In genomic region chr3:141386080-141386594, GRCh38 we compare ENCODE assay signal across 11 cellular contexts. TPM values are rescaled to one million over a fixed set of nuclear protein-coding genes. Genes with fewer than 3 reads are reported as not detected.
A peak's percentile ranks its signal among the peaks of the same experiment; 100 is the strongest.
DNase-seq lines count a peak whose midpoint lies in the region; FAIRE-seq and TF ChIP-seq lines count a peak whose summit lies in the region.
"Had no signal": no experiment of that assay in that cellular context is flagged by ENCODE, and none has a peak within 500 bp of the region (broad histone marks: within the 10 kb centered on the region; RNA-seq: fewer than 3 reads in every experiment).

No MANE protein-coding gene starts in this region.

- no peaks in the 10 kb centered on the region for H3K36me3 ChIP-seq in keratinocyte (ENCODE audit: control insufficient read depth in 2 of 2, extremely low read depth in 1 of 2, insufficient read depth in 2 of 2, low read length in 2 of 2)
- H3K36me3 ChIP-seq in tibial nerve = peaks cover 0 to 5% (median 0%) of the 10 kb centered on the region in 3 donors

- TF ChIP-seq CTCF in keratinocyte (optimal IDR thresholded peaks at IDR 0.05 in 1 of 3, IDR thresholded peaks at IDR 0.05 in 1 of 3, conservative IDR thresholded peaks at IDR 0.05 in 1 of 3; ENCODE audit: extremely low read depth in 1 of 3, insufficient read depth in 2 of 3, low read length in 3 of 3) (no peak), tibial nerve (IDR thresholded peaks at IDR 0.05) (no peak), progenitor cell of endocrine pancreas (IDR thresholded peaks at IDR 0.05; ENCODE audit: unreplicated experiment) (no peak)

- peaks cover 61% of the 10 kb centered on the region for H3K4me1 ChIP-seq in keratinocyte (ENCODE audit: control insufficient read depth, extremely low read depth, insufficient read depth, low read length)
- peaks cover 0 to 44% (median 6%) of the 10 kb centered on the region in 4 donors for H3K4me1 ChIP-seq in tibial nerve

- no peak for FAIRE-seq in keratinocyte (lab: Jason Lieb, UNC)

- peak overlapping the region; percentile 50 for H3K4me3 Mint-ChIP-seq in activated T-cell treated with anti-CD3 and anti-CD28 coated beads, Interleukin-2, amount 50 U/mL, for 24 hours
- peak overlapping the region; percentile 63 for H3K4me3 Mint-ChIP-seq in activated CD4-positive, alpha-beta memory T cell treated with anti-CD3 and anti-CD28 coated beads, Interleukin-2, amount 10 ng/mL, durations not matched to agents 7 days and 5 days
- H3K4me3 Mint-ChIP-seq in progenitor cell of endocrine pancreas (ENCODE audit: low read depth) = no peak overlapping the region
- H3K4me3 Mint-ChIP-seq: activated naive CD8-positive, alpha-beta T cell had no signal

- peak overlapping the region; percentile 92 for H3K4me2 ChIP-seq in keratinocyte (ENCODE audit: control insufficient read depth, extremely low read depth, insufficient read depth, low read depth, low read length)

- dilution Hi-C loops in keratinocyte (cut with MboI; ENCODE audit: extremely low pct_ligation_motif_present, low sequenced_read_pairs) = no loop called here

- H3K36me3 Mint-ChIP-seq in activated T-cell treated with anti-CD3 and anti-CD28 coated beads, Interleukin-2, amount 50 U/mL, for 24 hours (ENCODE audit: low read depth) = no peaks in the 10 kb centered on the region
- peaks cover under 1% of the 10 kb centered on the region for H3K36me3 Mint-ChIP-seq in activated CD4-positive, alpha-beta memory T cell treated with anti-CD3 and anti-CD28 coated beads, Interleukin-2, amount 10 ng/mL, durations not matched to agents 7 days and 5 days (ENCODE audit: low read depth)
- peaks cover 1% of the 10 kb centered on the region for H3K36me3 Mint-ChIP-seq in progenitor cell of endocrine pancreas (ENCODE audit: insufficient read depth)

- POLR2A ChIA-PET in activated CD4-positive, alpha-beta memory T cell treated with anti-CD3 and anti-CD28 coated beads, Interleukin-2, amount 10 ng/mL, durations not matched to agents 7 days and 5 days (lab: Charles Lee) = interaction anchor here (0.9 to 18.6 kb wide), 9 partner anchors 9 to 101 kb away, joined by 3 to 320 read pairs (median 11); partner anchors contain the start of genes RASA2 and ZBTB38

- 37 to 52% methylated on average over 6 of the region's 6 CpGs for WGBS in tibial nerve, 2 donors

- no peaks in the 10 kb centered on the region for H3K9me3 Mint-ChIP-seq in activated T-cell treated with anti-CD3 and anti-CD28 coated beads, Interleukin-2, amount 50 U/mL, for 24 hours
- H3K9me3 Mint-ChIP-seq in activated CD4-positive, alpha-beta memory T cell treated with anti-CD3 and anti-CD28 coated beads, Interleukin-2, amount 10 ng/mL, durations not matched to agents 7 days and 5 days = no peaks in the 10 kb centered on the region
- no peaks in the 10 kb centered on the region for H3K9me3 Mint-ChIP-seq in progenitor cell of endocrine pancreas (ENCODE audit: low read depth)

- H2AFZ ChIP-seq in keratinocyte (ENCODE audit: control insufficient read depth, low read length) = peak overlapping the region; percentile 85

- H3K9me3 ChIP-seq in keratinocyte (ENCODE audit: control insufficient read depth, low read depth, low read length) = no peaks in the 10 kb centered on the region
- H3K9me3 ChIP-seq in tibial nerve = no peaks in the 10 kb centered on the region
- H3K9me3 ChIP-seq: gastrocnemius medialis had no signal

- H3K9ac ChIP-seq in keratinocyte (ENCODE audit: control insufficient read depth, extremely low read depth, insufficient read depth, low read length) = peak overlapping the region; percentile 48

- no peaks in the 10 kb centered on the region for H3K9me1 ChIP-seq in keratinocyte (ENCODE audit: control insufficient read depth, extremely low read depth, insufficient read depth, low read length)

- H3K27ac ChIP-seq in keratinocyte (ENCODE audit: control insufficient read depth, insufficient read depth, low read length) = peak overlapping the region; percentile 77
- peak overlapping the region in 3 of 4 donors; percentile 42 to 72 (median 63) for H3K27ac ChIP-seq in tibial nerve
- H3K27ac ChIP-seq: gastrocnemius medialis had no signal

- H3K4me3 ChIP-seq in keratinocyte (ENCODE audit: control insufficient read depth in 2 of 3, extremely low read depth in 1 of 3, insufficient read depth in 2 of 3, low read depth in 1 of 3, low read length in 3 of 3) (peak overlapping the region; percentile 8 to 71 (median 69)), tibial nerve (peak overlapping the region in 2 of 4 donors; percentile 4 to 11)

- CTCF ChIA-PET in activated CD4-positive, alpha-beta memory T cell treated with anti-CD3 and anti-CD28 coated beads, Interleukin-2, amount 10 ng/mL, durations not matched to agents 7 days and 5 days (lab: Charles Lee) = interaction anchor here (0.6 to 2.9 kb wide), 11 partner anchors 11 to 154 kb away, joined by 3 to 12 read pairs (median 4); partner anchors contain the start of gene PXYLP1

- no peak overlapping the region for H3K27ac Mint-ChIP-seq in activated T-cell treated with anti-CD3 and anti-CD28 coated beads, Interleukin-2, amount 50 U/mL, for 24 hours
- peak overlapping the region; percentile 65 for H3K27ac Mint-ChIP-seq in activated CD4-positive, alpha-beta memory T cell treated with anti-CD3 and anti-CD28 coated beads, Interleukin-2, amount 10 ng/mL, durations not matched to agents 7 days and 5 days
- H3K27ac Mint-ChIP-seq in progenitor cell of endocrine pancreas = no peak overlapping the region
- H3K27ac Mint-ChIP-seq: activated naive CD8-positive, alpha-beta T cell; naive thymus-derived CD4-positive, alpha-beta T cell had no signal

- TF ChIP-seq POLR2A in tibial nerve (IDR thresholded peaks at IDR 0.05) = no peak

- no peak for TF ChIP-seq EP300 in tibial nerve (IDR thresholded peaks at IDR 0.05)

- H3K4me1 Mint-ChIP-seq in activated T-cell treated with anti-CD3 and anti-CD28 coated beads, Interleukin-2, amount 50 U/mL, for 24 hours (ENCODE audit: low read depth) = peaks cover 13% of the 10 kb centered on the region
- peaks cover 35% of the 10 kb centered on the region for H3K4me1 Mint-ChIP-seq in activated CD4-positive, alpha-beta memory T cell treated with anti-CD3 and anti-CD28 coated beads, Interleukin-2, amount 10 ng/mL, durations not matched to agents 7 days and 5 days
- H3K4me1 Mint-ChIP-seq in progenitor cell of endocrine pancreas (ENCODE audit: low read depth) = peaks cover 22% of the 10 kb centered on the region

- H3K79me2 ChIP-seq in keratinocyte (ENCODE audit: control insufficient read depth, insufficient read depth, low read length) = no peaks in the 10 kb centered on the region

- H3K27me3 Mint-ChIP-seq in activated T-cell treated with anti-CD3 and anti-CD28 coated beads, Interleukin-2, amount 50 U/mL, for 24 hours = no peaks in the 10 kb centered on the region
- H3K27me3 Mint-ChIP-seq in activated CD4-positive, alpha-beta memory T cell treated with anti-CD3 and anti-CD28 coated beads, Interleukin-2, amount 10 ng/mL, durations not matched to agents 7 days and 5 days = no peaks in the 10 kb centered on the region
- H3K27me3 Mint-ChIP-seq in progenitor cell of endocrine pancreas = no peaks in the 10 kb centered on the region

- H3K27me3 ChIP-seq in keratinocyte (ENCODE audit: control insufficient read depth, extremely low read depth, insufficient read depth, low read length) (no peaks in the 10 kb centered on the region), tibial nerve (no peaks in the 10 kb centered on the region)
- H3K27me3 ChIP-seq: gastrocnemius medialis had no signal

- H4K20me1 ChIP-seq in keratinocyte (ENCODE audit: control insufficient read depth, extremely low read depth, insufficient read depth, low read length) = no peaks in the 10 kb centered on the region

- no peak for DNase-seq in activated T-cell treated with anti-CD3 and anti-CD28 coated beads, Interleukin-2, amount 50 U/mL, for 24 hours
- no peak for DNase-seq in activated T-cell treated with anti-CD3 and anti-CD28 coated beads, Interleukin-2, amount 50 U/mL, for 48 hours
- DNase-seq in activated CD4-positive, alpha-beta memory T cell treated with anti-CD3 and anti-CD28 coated beads, Interleukin-2, amount 10 ng/mL, durations not matched to agents 7 days and 5 days = no peak
- DNase-seq in keratinocyte (ENCODE audit: low read depth, low spot score) (no peak), tibial nerve (ENCODE audit: low spot score in 2 of 2) (no peak), H4 (ENCODE audit: low spot score) (no peak), AML-193 (lab: John Stamatoyannopoulos, UW) (no peak), progenitor cell of endocrine pancreas (ENCODE audit: low spot score, unreplicated experiment) (no peak)
- DNase-seq: gastrocnemius medialis; naive thymus-derived CD4-positive, alpha-beta T cell had no signal

RNA-seq across cellular contexts. Expression of gene ZBTB38, which starts 17.8 kb away (rescaled TPM):
- total RNA-seq in activated CD4-positive, alpha-beta memory T cell treated with anti-CD3 and anti-CD28 coated beads, Interleukin-2, amount 10 ng/mL, durations not matched to agents 7 days and 5 days = 10 to 100 TPM; 36.0 to 39.6 TPM
- polyA plus RNA-seq in keratinocyte = 17.9 to 41.1 TPM (median 34.9 TPM) in 3 replicates
- polyA plus RNA-seq in keratinocyte (2011; ENCODE audit: low read depth) = 24.1 TPM
- polyA plus RNA-seq in keratinocyte (2011; cell fraction: cytosol; rRNA removed) = 15.0 and 25.8 TPM in 2 replicates
- 36.8 and 40.9 TPM in 2 replicates for polyA plus RNA-seq in keratinocyte (2011; cell fraction: nucleus; rRNA removed)
- polyA plus RNA-seq in keratinocyte (2012; ENCODE audit: low replicate concordance) = 19.3 and 38.7 TPM in 2 replicates
- polyA minus RNA-seq in keratinocyte = 45.2 to 76.7 TPM (median 75.1 TPM) in 3 replicates
- 38.2 TPM for polyA minus RNA-seq in keratinocyte (2011; cell fraction: cytosol; rRNA and poly(A)+ RNA removed)
- 59.4 and 96.9 TPM in 2 replicates for polyA minus RNA-seq in keratinocyte (2011; cell fraction: nucleus; rRNA and poly(A)+ RNA removed)
- total RNA-seq in tibial nerve = 100 to 1,000 TPM; 121 to 171 (median 150) TPM
- total RNA-seq in H4 (2014; rRNA removed; shearing (Covaris generic)) = 33.3 and 49.0 TPM in 2 replicates
- total RNA-seq in progenitor cell of endocrine pancreas = 25.8 and 27.0 TPM in 2 replicates
